Comparison of ENCODE assay signal across 18 cellular contexts in the genomic region with DNA sequence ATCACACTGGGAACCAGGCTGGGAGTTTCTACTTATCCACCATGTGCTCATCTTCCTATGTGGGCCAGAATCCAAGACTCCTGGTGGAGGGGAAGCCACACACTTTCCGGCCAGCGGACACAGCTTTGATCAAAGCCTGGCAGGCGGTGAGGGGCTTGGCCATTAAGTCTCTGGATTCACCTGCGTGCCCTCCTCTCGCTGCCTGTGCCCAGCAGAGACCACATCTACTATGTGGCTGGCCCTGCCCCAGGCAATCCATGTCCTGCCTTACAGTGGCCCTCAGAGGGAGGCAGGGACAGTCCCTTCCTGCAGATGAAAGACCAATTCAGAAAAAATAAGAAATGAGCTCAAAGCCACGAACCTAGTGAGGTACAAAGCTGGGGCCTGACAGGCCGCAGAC.
DNase-seq lines count a peak whose midpoint lies in the region; ATAC-seq and TF ChIP-seq lines count a peak whose summit lies in the region.
"Had no signal": no experiment of that assay in that cellular context is flagged by ENCODE, and none has a peak within 500 bp of the region (broad histone marks: within the 10 kb centered on the region; RNA-seq: fewer than 3 reads in every experiment).

No MANE protein-coding gene starts in this region.

- no peaks in the 10 kb centered on the region for H3K9me2 ChIP-seq in OCI-LY1 (ENCODE audit: low read depth, low read length)
- no peaks in the 10 kb centered on the region for H3K9me2 ChIP-seq in PC-3 (replicated peaks; ENCODE audit: low read length)

- CTCF ChIA-PET in PC-3 (lab: Charles Lee), result no interaction called here

- peaks cover 66% of the 10 kb centered on the region for H3K4me1 Mint-ChIP-seq in T-helper 2 cell treated with Interferon-gamma antibody and Interleukin-4, amounts not matched to agents 5 μg/mL and 100 μg/mL, for 36 hours (ENCODE audit: low read depth)
- peaks cover 6% of the 10 kb centered on the region for H3K4me1 Mint-ChIP-seq in progenitor cell of endocrine pancreas (ENCODE audit: low read depth)

- no peaks in the 10 kb centered on the region for H3K9me3 Mint-ChIP-seq in T-helper 2 cell treated with Interferon-gamma antibody and Interleukin-4, amounts not matched to agents 5 μg/mL and 100 μg/mL, for 36 hours
- H3K9me3 Mint-ChIP-seq in progenitor cell of endocrine pancreas (ENCODE audit: low read depth), result no peaks in the 10 kb centered on the region

- H3K9me3 ChIP-seq in OCI-LY1 (ENCODE audit: low read length) (no peaks in the 10 kb centered on the region), lower lobe of right lung (no peaks in the 10 kb centered on the region), PC-3 (ENCODE audit: low read length) (no peaks in the 10 kb centered on the region)
- H3K9me3 ChIP-seq: A549 had no signal

- peaks cover 20% of the 10 kb centered on the region for H3K4me1 ChIP-seq in OCI-LY1 (ENCODE audit: insufficient read depth, low read length, severe bottlenecking)
- peaks cover 70% of the 10 kb centered on the region for H3K4me1 ChIP-seq in lower lobe of right lung
- H3K4me1 ChIP-seq in PC-3 (ENCODE audit: insufficient read depth, low read length), result peaks cover 5% of the 10 kb centered on the region; the same call in 1 of the 2 replicates
- H3K4me1 ChIP-seq: A549 had no signal

- H3K27me3 Mint-ChIP-seq in T-helper 2 cell treated with Interferon-gamma antibody and Interleukin-4, amounts not matched to agents 5 μg/mL and 100 μg/mL, for 36 hours (ENCODE audit: low read depth), result no peaks in the 10 kb centered on the region
- H3K27me3 Mint-ChIP-seq in progenitor cell of endocrine pancreas, result no peaks in the 10 kb centered on the region

- BruUV-seq in PC-3 (replicated peaks; lab: Mats Ljungman, UMichigan), result no TSS peak

- H3K27ac ChIP-seq in OCI-LY1 (ENCODE audit: low read depth, low read length, poor library complexity, severe bottlenecking) (peak overlapping the region; percentile 11), lower lobe of right lung (no peak overlapping the region), PC-3 (ENCODE audit: low read length) (no peak overlapping the region)
- H3K27ac ChIP-seq: A549, HL-60, KMS-11 had no signal

- no peak for DNase-seq in T-helper 2 cell treated with Interferon-gamma antibody and Interleukin-4, amounts not matched to agents 5 μg/mL and 100 μg/mL, for 36 hours (ENCODE audit: low spot score)
- DNase-seq in T-helper 2 cell (no peak), cerebellar cortex (ENCODE audit: low spot score) (peak; percentile 23), progenitor cell of endocrine pancreas (ENCODE audit: low spot score, unreplicated experiment) (no peak), putamen (ENCODE audit: low spot score) (no peak), lower lobe of right lung (no peak), PC-3 (no peak)
- DNase-seq: amygdala, hypothalamus, left ventricle myocardium superior, NCI-H146, NCI-H510A treated with DMSO at 0.1 percent for 48 hours, Right ventricle myocardium superior had no signal

- H3K4me3 Mint-ChIP-seq in T-helper 2 cell treated with Interferon-gamma antibody and Interleukin-4, amounts not matched to agents 5 μg/mL and 100 μg/mL, for 36 hours, result no peak overlapping the region
- H3K4me3 Mint-ChIP-seq in progenitor cell of endocrine pancreas (ENCODE audit: low read depth), result no peak overlapping the region

- H2AFZ ChIP-seq in OCI-LY1 (ENCODE audit: low read length) (no peak overlapping the region), PC-3 (ENCODE audit: low read length) (no peak overlapping the region)

- H3K79me2 ChIP-seq in OCI-LY1 (ENCODE audit: insufficient read depth, low read length) (no peaks in the 10 kb centered on the region), PC-3 (ENCODE audit: low read length) (no peaks in the 10 kb centered on the region)

- intact Hi-C loops in lower lobe of right lung (cut with DNase I), result no loop called here
- intact Hi-C loops in PC-3 (cut with micrococcal nuclease), result no loop called here

- POLR2A ChIA-PET in PC-3 (lab: Charles Lee; ENCODE audit: unreplicated experiment), result no interaction called here

- H3K4me3 ChIP-seq in OCI-LY1 (ENCODE audit: low read depth, low read length, poor library complexity, severe bottlenecking), result no peak overlapping the region
- no peak overlapping the region for H3K4me3 ChIP-seq in lower lobe of right lung
- no peak overlapping the region for H3K4me3 ChIP-seq in PC-3 (ENCODE audit: low read length)
- H3K4me3 ChIP-seq: A549, dorsolateral prefrontal cortex had no signal

- ATAC-seq in lower lobe of right lung (no peak), PC-3 (no peak)
- ATAC-seq: A549, left ventricle myocardium superior had no signal

- H4K20me1 ChIP-seq in OCI-LY1 (ENCODE audit: insufficient read depth, low read length) (no peaks in the 10 kb centered on the region), PC-3 (ENCODE audit: low read length) (no peaks in the 10 kb centered on the region)

- H3K27me3 ChIP-seq in OCI-LY1 (ENCODE audit: insufficient read depth, low read length) (no peaks in the 10 kb centered on the region), lower lobe of right lung (ENCODE audit: low read depth) (no peaks in the 10 kb centered on the region), PC-3 (ENCODE audit: low read length) (no peaks in the 10 kb centered on the region)
- H3K27me3 ChIP-seq: dorsolateral prefrontal cortex had no signal

- H3K9ac ChIP-seq in OCI-LY1 (ENCODE audit: low read length) (no peak overlapping the region), PC-3 (ENCODE audit: low read length) (no peak overlapping the region)
- H3K9ac ChIP-seq: KMS-11 had no signal

- peak overlapping the region; percentile 67 for H3K27ac Mint-ChIP-seq in T-helper 2 cell treated with Interferon-gamma antibody and Interleukin-4, amounts not matched to agents 5 μg/mL and 100 μg/mL, for 36 hours
- peak overlapping the region; percentile 35 for H3K27ac Mint-ChIP-seq in progenitor cell of endocrine pancreas

- H3F3A ChIP-seq in OCI-LY1 (ENCODE audit: insufficient read depth, low read length), result no peaks in the 10 kb centered on the region; the same call in 1 of the 2 replicates
- H3F3A ChIP-seq in PC-3 (ENCODE audit: low read length, unreplicated experiment), result no peaks in the 10 kb centered on the region

- peaks cover 96% of the 10 kb centered on the region; the same call in 1 of the 2 replicates for H3K36me3 ChIP-seq in OCI-LY1 (ENCODE audit: insufficient read depth, low read length)
- peaks cover 10% of the 10 kb centered on the region for H3K36me3 ChIP-seq in lower lobe of right lung
- H3K36me3 ChIP-seq in PC-3 (ENCODE audit: low read depth, low read length), result 0 out of 2 replicates have a peak, but pooled peaks cover 5% of the 10 kb centered on the region

- H3K4me2 ChIP-seq in OCI-LY1 (ENCODE audit: low read length) (no peak overlapping the region), PC-3 (ENCODE audit: low read length) (no peak overlapping the region)
- H3K4me2 ChIP-seq: A549, KMS-11 had no signal

- peaks cover 63% of the 10 kb centered on the region for H3K36me3 Mint-ChIP-seq in T-helper 2 cell treated with Interferon-gamma antibody and Interleukin-4, amounts not matched to agents 5 μg/mL and 100 μg/mL, for 36 hours (ENCODE audit: low read depth)
- H3K36me3 Mint-ChIP-seq in progenitor cell of endocrine pancreas (ENCODE audit: insufficient read depth), result peaks cover 9% of the 10 kb centered on the region

- no peak for TF ChIP-seq CTCF in OCI-LY1 (IDR thresholded peaks at IDR 0.05; ENCODE audit: low read length)
- TF ChIP-seq CTCF in progenitor cell of endocrine pancreas (IDR thresholded peaks at IDR 0.05; ENCODE audit: unreplicated experiment), result no peak
- TF ChIP-seq CTCF in lower lobe of right lung (IDR thresholded peaks at IDR 0.05), result no peak
- TF ChIP-seq CTCF in PC-3 (conservative IDR thresholded peaks at IDR 0.05; ENCODE audit: low read depth, low read length), result no peak
